ENCODE assay signal across 8 cellular contexts in genomic region chr10:36779238-36779846, GRCh38.
A peak's percentile ranks its signal among the peaks of the same experiment; 100 is the strongest.
DNase-seq lines count a peak whose midpoint lies in the region; ATAC-seq and TF ChIP-seq lines count a peak whose summit lies in the region.

No MANE protein-coding gene starts in this region.

- H3K4me3 Mint-ChIP-seq in MCF 10A (ENCODE audit: unreplicated experiment) (no peak overlapping the region), type B pancreatic cell (no peak overlapping the region)

- H3K36me3 Mint-ChIP-seq in MCF 10A (ENCODE audit: insufficient read depth, unreplicated experiment) (no peaks in the 10 kb centered on the region), type B pancreatic cell (no peaks in the 10 kb centered on the region)

- peak; percentile 65 for DNase-seq in DMS 273 (lab: John Stamatoyannopoulos, UW; ENCODE audit: unreplicated experiment)
- peak; percentile 55 for DNase-seq in NCI-H1694 (lab: John Stamatoyannopoulos, UW)
- peak; percentile 62 for DNase-seq in MCF 10A (ENCODE audit: unreplicated experiment)
- DNase-seq in islet precursor cell, result peak; percentile 69
- no peak for DNase-seq in type B pancreatic cell (ENCODE audit: extremely low spot score, unreplicated experiment)
- no peak for DNase-seq in NCI-H187 (lab: John Stamatoyannopoulos, UW)
- no peak for DNase-seq in NCI-H146 (lab: John Stamatoyannopoulos, UW)

- no TSS peak for BruUV-seq in MCF 10A (replicated peaks; lab: Mats Ljungman, UMichigan)

- intact Hi-C loops in MCF 10A (cut with micrococcal nuclease), result loop anchor here (1.0 to 10.0 kb wide), 7 partner anchors 54 to 1655 kb away; partner anchors contain the start of genes CREM and FZD8

- peak overlapping the region; percentile 31 for H3K27ac Mint-ChIP-seq in MCF 10A (ENCODE audit: low read depth, unreplicated experiment)
- H3K27ac Mint-ChIP-seq in type B pancreatic cell, result no peak overlapping the region

- no peaks in the 10 kb centered on the region for H3K4me1 Mint-ChIP-seq in MCF 10A (ENCODE audit: insufficient read depth, unreplicated experiment)
- H3K4me1 Mint-ChIP-seq in type B pancreatic cell (ENCODE audit: unreplicated experiment), result peaks cover 6% of the 10 kb centered on the region

- TF ChIP-seq CTCF in MCF 10A (IDR thresholded peaks at IDR 0.05; ENCODE audit: unreplicated experiment) (peak; percentile 82), type B pancreatic cell (conservative IDR thresholded peaks at IDR 0.05) (peak; percentile 91)

- no peak for ATAC-seq in GM21360 (IDR thresholded peaks at IDR 0.05; ENCODE audit: unreplicated experiment)

- CTCF ChIA-PET in MCF 10A (lab: Yijun Ruan, JAX), result interaction anchor here (0.6 to 5.2 kb wide), 39 partner anchors 9 to 1666 kb away, joined by 3 to 94 read pairs (median 3); no protein-coding TSS in a partner anchor

- POLR2A ChIA-PET in MCF 10A (lab: Yijun Ruan, JAX), result interaction anchor here (0.8 to 1.3 kb wide), 8 partner anchors 10 to 1165 kb away, joined by 3 to 6 read pairs (median 4); no protein-coding TSS in a partner anchor

- H3K27me3 Mint-ChIP-seq in MCF 10A (ENCODE audit: insufficient read depth, unreplicated experiment), result no peaks in the 10 kb centered on the region
- H3K27me3 Mint-ChIP-seq in type B pancreatic cell, result peaks cover 12% of the 10 kb centered on the region

- no peaks in the 10 kb centered on the region for H3K9me3 Mint-ChIP-seq in MCF 10A (ENCODE audit: unreplicated experiment)
- no peaks in the 10 kb centered on the region for H3K9me3 Mint-ChIP-seq in type B pancreatic cell

Comparison
In these comparisons a context has a peak if more than half of its experiments do, and no peak if none do; other contexts are left out.
1. DNase-seq: peak in DMS 273 (single experiment), NCI-H1694 (single experiment), MCF 10A (single experiment) and islet precursor cell (single experiment); none in type B pancreatic cell (single experiment), NCI-H187 (0 of 2) and NCI-H146 (single experiment).